Comparison of ENCODE assay signal across 12 cellular contexts in genomic region chr17:57090560-57091185, GRCh38.
A peak's percentile ranks its signal among the peaks of the same experiment; 100 is the strongest.
DNase-seq lines count a peak whose midpoint lies in the region; ATAC-seq and TF ChIP-seq lines count a peak whose summit lies in the region.
"Had no signal": no experiment of that assay in that cellular context is flagged by ENCODE, and none has a peak within 500 bp of the region (broad histone marks: within the 10 kb centered on the region; RNA-seq: fewer than 3 reads in every experiment).

No MANE protein-coding gene starts in this region.

- TF ChIP-seq CTCF in C4-2B (conservative IDR thresholded peaks at IDR 0.05), result no peak
- no peak for TF ChIP-seq CTCF in RWPE1 (conservative IDR thresholded peaks at IDR 0.05; ENCODE audit: low read depth)
- no peak for TF ChIP-seq CTCF in fibroblast of pulmonary artery (IDR thresholded peaks at IDR 0.05; ENCODE audit: low read length, missing control alignments)

- no peak for ATAC-seq in SK-N-SH treated with all-trans-retinoic acid at 6 μM for 48 hours

- no peak for DNase-seq in RWPE1 (ENCODE audit: low spot score)
- peak; percentile 47 for DNase-seq in fibroblast of pulmonary artery (ENCODE audit: low read depth)
- peak; percentile 56 for DNase-seq in putamen (ENCODE audit: low spot score)
- no peak for DNase-seq in stimulated activated CD4-positive, alpha-beta T cell treated with anti-CD3 and anti-CD28 coated beads, Interleukin-12 subunit alpha, Interleukin-12 subunit beta, amount 100 ng/mL, for 4 hours
- no peak for DNase-seq in activated CD4-positive, alpha-beta T cell treated with anti-CD3 and anti-CD28 coated beads for 1 hour
- DNase-seq in NCI-H2029 treated with DMSO at 0.1 percent for 48 hours (lab: John Stamatoyannopoulos, UW), result no peak
- DNase-seq: activated CD4-positive, CD25-positive, alpha-beta regulatory T cell treated with anti-CD3 and anti-CD28 coated beads, Interleukin-2, amount 50 U/mL, for 72 hours; GOT3; mucosa of descending colon; SHP77 treated with DMSO at 0.1 percent for 48 hours had no signal

- no peak overlapping the region for H3K4me3 ChIP-seq in fibroblast of pulmonary artery (replicated peaks; ENCODE audit: low read depth, low read length)
- H3K4me3 ChIP-seq: mucosa of descending colon had no signal

- CTCF ChIA-PET in RWPE1 (lab: Yijun Ruan, JAX), result interaction anchor here (0.7 kb wide), 1 partner anchor 130 kb away, joined by 3 read pairs; the partner anchor contains the start of gene COIL

- POLR2A ChIA-PET in RWPE1 (lab: Yijun Ruan, JAX; ENCODE audit: low non-redundant PET), result no interaction called here

- H3K27ac ChIP-seq in C4-2B (peak overlapping the region; percentile 72), RWPE1 (peak overlapping the region; percentile 38)

TF ChIP-seq in SK-N-SH treated with all-trans-retinoic acid at 6 μM for 48 hours, 23 proteins besides CTCF, POLR2A, EP300 and RAD21:
- TF ChIP-seq ZNF70 (CRISPR knock-in tag; IDR thresholded peaks at IDR 0.05), result no peak
- TF ChIP-seq CREB5 (CRISPR knock-in tag; IDR thresholded peaks at IDR 0.05; ENCODE audit: low read depth), result no peak
- TF ChIP-seq PPARA (CRISPR knock-in tag; IDR thresholded peaks at IDR 0.05; ENCODE audit: borderline replicate concordance), result no peak
- TF ChIP-seq CSRNP3 (CRISPR knock-in tag; IDR thresholded peaks at IDR 0.05), result no peak
- TF ChIP-seq ZFP3 (CRISPR knock-in tag; IDR thresholded peaks at IDR 0.05), result no peak
- TF ChIP-seq ZFP30 (CRISPR knock-in tag; IDR thresholded peaks at IDR 0.05), result no peak
- TF ChIP-seq BACH2 (CRISPR knock-in tag; IDR thresholded peaks at IDR 0.05; ENCODE audit: borderline replicate concordance), result no peak
- TF ChIP-seq GLIS3 (CRISPR knock-in tag; IDR thresholded peaks at IDR 0.05), result no peak

Comparison
In these comparisons a context has a peak if more than half of its experiments do, and no peak if none do; other contexts are left out.
1. DNase-seq: peak in fibroblast of pulmonary artery (single experiment) and putamen (single experiment); none in RWPE1 (single experiment), stimulated activated CD4-positive, alpha-beta T cell treated with anti-CD3 and anti-CD28 coated beads, Interleukin-12 subunit alpha, Interleukin-12 subunit beta, amount 100 ng/mL, for 4 hours (single experiment), activated CD4-positive, alpha-beta T cell treated with anti-CD3 and anti-CD28 coated beads for 1 hour (single experiment) and NCI-H2029 treated with DMSO at 0.1 percent for 48 hours (single experiment).